11 cellular contexts compared by ENCODE assay signal in the genomic region with DNA sequence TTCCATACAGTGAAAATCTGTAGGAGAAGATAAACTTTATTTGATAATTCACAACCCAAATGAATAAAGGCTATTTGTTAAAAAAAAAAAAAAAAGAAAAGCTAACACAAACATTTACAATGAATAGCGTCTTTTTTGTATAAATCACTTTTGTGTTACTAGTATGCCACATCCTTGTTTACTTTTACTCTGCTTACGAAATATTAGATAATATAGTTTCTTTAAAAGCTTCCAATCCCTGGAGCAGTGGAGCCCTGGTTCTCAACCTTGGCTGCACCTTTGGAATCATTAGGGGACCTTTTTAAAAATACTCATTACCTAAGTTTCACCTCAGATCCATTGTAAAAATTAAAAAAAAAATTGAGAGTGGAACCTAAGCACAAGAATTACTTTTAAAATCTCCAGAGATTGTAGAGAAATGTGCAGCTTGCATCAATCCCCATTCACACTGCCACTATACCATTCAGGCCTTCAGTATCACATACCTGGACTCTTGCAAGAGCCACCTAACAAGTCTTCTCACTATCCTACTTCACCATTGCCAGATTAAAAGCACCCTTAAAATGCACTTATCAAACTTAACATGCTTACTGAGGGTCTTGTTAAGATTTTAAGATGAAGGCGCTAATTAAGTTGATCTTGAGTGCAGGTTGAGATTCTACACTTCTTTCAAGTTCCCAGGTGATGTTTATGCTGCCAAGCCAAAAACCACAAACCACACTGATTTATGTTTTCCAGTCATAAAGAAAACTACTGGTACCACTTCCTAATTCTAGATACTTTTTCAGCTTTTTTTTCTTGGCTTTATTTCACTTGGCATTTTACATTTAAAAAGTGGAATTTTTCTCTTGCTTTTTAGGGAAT. TPM values are rescaled to one million over a fixed set of nuclear protein-coding genes. Genes with fewer than 3 reads are reported as not detected.
DNase-seq lines count a peak whose midpoint lies in the region; ATAC-seq and TF ChIP-seq lines count a peak whose summit lies in the region.
"Had no signal": no experiment of that assay in that cellular context is flagged by ENCODE, and none has a peak within 500 bp of the region (broad histone marks: within the 10 kb centered on the region; RNA-seq: fewer than 3 reads in every experiment).

No MANE protein-coding gene starts in this region.

- no peaks in the 10 kb centered on the region for H3K36me3 ChIP-seq in Caco-2 (ENCODE audit: control insufficient read depth, insufficient read depth, low read length)

- CTCF ChIA-PET in Caco-2 (lab: Charles Lee), result no interaction called here

- no peak overlapping the region for H3K4me3 Mint-ChIP-seq in Caco-2 (ENCODE audit: unreplicated experiment)

- no peak for TF ChIP-seq CTCF in Caco-2 (IDR thresholded peaks at IDR 0.05; ENCODE audit: insufficient read depth in 1 of 2, low read depth in 1 of 2, low read length in 1 of 2, severe bottlenecking in 1 of 2, unreplicated experiment in 1 of 2)

- POLR2A ChIA-PET in Caco-2 (lab: Charles Lee), result interaction anchor here (0.7 kb wide), 1 partner anchor 1179 kb away, joined by 3 read pairs; no protein-coding TSS in a partner anchor

- ATAC-seq in HG02798 (IDR thresholded peaks at IDR 0.05; ENCODE audit: poor library complexity, unreplicated experiment), result peak; percentile 87

- H3K36me3 Mint-ChIP-seq in Caco-2 (ENCODE audit: insufficient read depth, unreplicated experiment), result no peaks in the 10 kb centered on the region

- H3K4me3 ChIP-seq in Caco-2 (ENCODE audit: low read depth, low read length), result no peak overlapping the region

- H3K4me1 Mint-ChIP-seq in Caco-2 (ENCODE audit: low read depth, unreplicated experiment), result no peaks in the 10 kb centered on the region

- intact Hi-C loops in Caco-2 (cut with micrococcal nuclease; ENCODE audit: unreplicated experiment), result no loop called here

- no peaks in the 10 kb centered on the region for H3K9me3 ChIP-seq in Caco-2

- no peaks in the 10 kb centered on the region for H3K27me3 ChIP-seq in Caco-2 (replicated peaks; ENCODE audit: control insufficient read depth, insufficient read depth, low read length)

- H3K27ac Mint-ChIP-seq in Caco-2 (ENCODE audit: unreplicated experiment), result no peak overlapping the region

- no TSS peak for BruUV-seq in Caco-2 (replicated peaks; lab: Mats Ljungman, UMichigan)

- DNase-seq in stimulated activated CD4-positive, alpha-beta T cell treated with anti-CD3 and anti-CD28 coated beads, Interleukin-15, amount 100 ng/mL, for 24 hours, result peak; percentile 3
- DNase-seq in stimulated activated CD4-positive, alpha-beta T cell treated with anti-CD3 and anti-CD28 coated beads, Interleukin-2, amount 100 ng/mL, for 48 hours, result no peak
- DNase-seq in M059J (ENCODE audit: low read depth) (peak; percentile 10), amygdala (lab: John Stamatoyannopoulos, UW) (no peak), Caco-2 (no peak), DMS114 treated with DMSO at 0.1 percent for 48 hours (lab: John Stamatoyannopoulos, UW; ENCODE audit: unreplicated experiment) (no peak), NCI-H187 treated with DMSO at 0.1 percent for 48 hours (lab: John Stamatoyannopoulos, UW) (no peak)
- DNase-seq: dermis blood vessel endothelial cell, NCI-H524, substantia nigra had no signal

- H3K27me3 Mint-ChIP-seq in Caco-2 (ENCODE audit: insufficient read depth, unreplicated experiment), result no peaks in the 10 kb centered on the region

- H3K4me1 ChIP-seq in Caco-2, result no peaks in the 10 kb centered on the region

- no peaks in the 10 kb centered on the region for H3K9me3 Mint-ChIP-seq in Caco-2 (ENCODE audit: unreplicated experiment)

RNA-seq across cellular contexts. Expression of gene ZC3H15, which starts 59.7 kb away (rescaled TPM):
- total RNA-seq in M059J (2014; rRNA removed; shearing (Covaris generic)), result 60.2 and 69.7 TPM in 2 replicates
- 97.2 and 98.1 TPM in 2 replicates for total RNA-seq in Caco-2 (2022)

Comparison
In these comparisons a context has a peak if more than half of its experiments do, and no peak if none do; other contexts are left out.
1. DNase-seq: peak in stimulated activated CD4-positive, alpha-beta T cell treated with anti-CD3 and anti-CD28 coated beads, Interleukin-15, amount 100 ng/mL, for 24 hours (single experiment) and M059J (single experiment); none in stimulated activated CD4-positive, alpha-beta T cell treated with anti-CD3 and anti-CD28 coated beads, Interleukin-2, amount 100 ng/mL, for 48 hours (0 of 2), amygdala (0 of 56), Caco-2 (0 of 2), DMS114 treated with DMSO at 0.1 percent for 48 hours (single experiment) and NCI-H187 treated with DMSO at 0.1 percent for 48 hours (single experiment).